In genomic region chr19:50794778-50795664, GRCh38 we compare ENCODE assay signal across 8 cellular contexts. TPM values are rescaled to one million over a fixed set of nuclear protein-coding genes. Genes with fewer than 3 reads are reported as not detected.
DNase-seq lines count a peak whose midpoint lies in the region; ATAC-seq and TF ChIP-seq lines count a peak whose summit lies in the region.

No MANE protein-coding gene starts in this region.

- peaks cover 2% of the 10 kb centered on the region for H3K4me1 ChIP-seq in CD8-positive, alpha-beta T cell (ENCODE audit: insufficient read depth, low read length)
- H3K4me1 ChIP-seq in trophoblast cell (ENCODE audit: control insufficient read depth in 1 of 2, insufficient read depth in 2 of 2, low read length in 2 of 2) = no peaks in the 10 kb centered on the region
- no peaks in the 10 kb centered on the region for H3K4me1 ChIP-seq in sigmoid colon

- H3K4me3 ChIP-seq in CD8-positive, alpha-beta T cell (ENCODE audit: low read depth, low read length) = no peak overlapping the region
- H3K4me3 ChIP-seq in trophoblast cell (ENCODE audit: low read depth, low read length) (no peak overlapping the region), sigmoid colon (no peak overlapping the region)

- POLR2A ChIA-PET in CD8-positive, alpha-beta T cell (lab: Charles Lee) = interaction anchor here (0.6 kb wide), 1 partner anchor 9 kb away, joined by 3 read pairs; no protein-coding TSS in a partner anchor

- H3K4me3 Mint-ChIP-seq in CD8-positive, alpha-beta T cell = no peak overlapping the region

- peaks cover 5% of the 10 kb centered on the region for H3K36me3 ChIP-seq in CD8-positive, alpha-beta T cell (ENCODE audit: insufficient read depth, low read length)
- H3K36me3 ChIP-seq in trophoblast cell (ENCODE audit: control insufficient read depth in 1 of 2, insufficient read depth in 2 of 2, low read length in 2 of 2) = peaks cover 44% of the 10 kb centered on the region in 2 experiments
- H3K36me3 ChIP-seq in sigmoid colon = peaks cover 0 to 35% (median 9%) of the 10 kb centered on the region in 4 donors

- H2BK120ac ChIP-seq in trophoblast cell (ENCODE audit: insufficient read depth, low read length, poor library complexity) = no peak overlapping the region

- H2AFZ ChIP-seq in trophoblast cell (ENCODE audit: insufficient read depth, low read length, poor library complexity) = no peak overlapping the region

- no peak overlapping the region for H3K4ac ChIP-seq in trophoblast cell (ENCODE audit: low read depth, low read length)

- no peak overlapping the region for H3K14ac ChIP-seq in trophoblast cell (ENCODE audit: low read length)

- H3K79me2 ChIP-seq in trophoblast cell (ENCODE audit: control insufficient read depth, insufficient read depth, low read length, poor library complexity) = no peaks in the 10 kb centered on the region

- peak; percentile 25 for ATAC-seq in CD8-positive, alpha-beta T cell
- ATAC-seq in GM18505 (IDR thresholded peaks at IDR 0.05; ENCODE audit: unreplicated experiment) (no peak), esophagus mucosa (peak; percentile 11), GM21515 (IDR thresholded peaks at IDR 0.05; ENCODE audit: unreplicated experiment) (no peak)

- no peak overlapping the region for H4K8ac ChIP-seq in trophoblast cell (ENCODE audit: low read depth, low read length)

- no peak overlapping the region for H3K4me2 ChIP-seq in trophoblast cell (ENCODE audit: low read length)

- no peaks in the 10 kb centered on the region for H3K27me3 Mint-ChIP-seq in CD8-positive, alpha-beta T cell (ENCODE audit: low read depth)

- peaks cover 8% of the 10 kb centered on the region for H3K4me1 Mint-ChIP-seq in CD8-positive, alpha-beta T cell (ENCODE audit: low read depth)

- no peak for TF ChIP-seq CTCF in CD8-positive, alpha-beta T cell (IDR thresholded peaks at IDR 0.05)
- no peak for TF ChIP-seq CTCF in sigmoid colon (IDR thresholded peaks at IDR 0.05)

- TF ChIP-seq POLR2A in GM18505 (IDR thresholded peaks at IDR 0.05; ENCODE audit: borderline replicate concordance, extremely low read depth, insufficient read depth, insufficient read length) = peak; percentile 62
- no peak for TF ChIP-seq POLR2A in sigmoid colon (IDR thresholded peaks at IDR 0.05)

- no peaks in the 10 kb centered on the region for H3K9me3 ChIP-seq in CD8-positive, alpha-beta T cell (ENCODE audit: low read length)
- H3K9me3 ChIP-seq in trophoblast cell (ENCODE audit: insufficient read depth, low read depth, low read length) (peaks cover 2% of the 10 kb centered on the region), sigmoid colon (no peaks in the 10 kb centered on the region)

- no peak overlapping the region for H2AK5ac ChIP-seq in trophoblast cell (ENCODE audit: low read length)

- no peaks in the 10 kb centered on the region for H3K9me3 Mint-ChIP-seq in CD8-positive, alpha-beta T cell

- no peak overlapping the region for H2BK5ac ChIP-seq in trophoblast cell (ENCODE audit: low read depth, low read length, poor library complexity)

- H3K27ac ChIP-seq in CD8-positive, alpha-beta T cell (ENCODE audit: low read depth, low read length) = no peak overlapping the region
- H3K27ac ChIP-seq in trophoblast cell (ENCODE audit: low read depth, low read length) (no peak overlapping the region), sigmoid colon (no peak overlapping the region)

- H2BK12ac ChIP-seq in trophoblast cell (ENCODE audit: low read length) = no peak overlapping the region

- H3K79me1 ChIP-seq in trophoblast cell (ENCODE audit: low read length) = no peaks in the 10 kb centered on the region

- no peak for TF ChIP-seq EP300 in sigmoid colon (IDR thresholded peaks at IDR 0.05)

- DNase-seq in CD8-positive, alpha-beta T cell = no peak
- DNase-seq in OCI-M1 (lab: John Stamatoyannopoulos, UW) = peak; percentile 37
- DNase-seq in posterior vena cava (ENCODE audit: low spot score) = no peak
- DNase-seq in trophoblast cell = no peak
- no peak for DNase-seq in sigmoid colon

- no peak overlapping the region for H3K27ac Mint-ChIP-seq in CD8-positive, alpha-beta T cell

- WGBS in trophoblast cell (ENCODE audit: extremely low coverage, insufficient coverage, insufficient read length) = no CpG with 5 or more reads among the region's 23 CpGs
- 33 to 47% methylated on average over 23 of the region's 23 CpGs for WGBS in sigmoid colon, 2 donors

- H3K36me3 Mint-ChIP-seq in CD8-positive, alpha-beta T cell = peaks cover 24% of the 10 kb centered on the region

- no peak overlapping the region for H3K18ac ChIP-seq in trophoblast cell (ENCODE audit: low read length)

- no peak overlapping the region for H4K12ac ChIP-seq in trophoblast cell (ENCODE audit: low read depth, low read length)

- intact Hi-C loops in CD8-positive, alpha-beta T cell (cut with DNase I, micrococcal nuclease) = no loop called here
- intact Hi-C loops in posterior vena cava (cut with DNase I) (no loop called here), sigmoid colon (cut with DNase I) (no loop called here)

- no peak overlapping the region for H3K23ac ChIP-seq in trophoblast cell (ENCODE audit: low read length)

- H4K91ac ChIP-seq in trophoblast cell (ENCODE audit: low read depth, low read length) = no peak overlapping the region

- H3K9ac ChIP-seq in trophoblast cell (ENCODE audit: low read length) = no peak overlapping the region

- CTCF ChIA-PET in CD8-positive, alpha-beta T cell (lab: Charles Lee) = interaction anchor here (1.0 kb wide), 1 partner anchor 35 kb away, joined by 3 read pairs; no protein-coding TSS in a partner anchor

- H3K27me3 ChIP-seq in CD8-positive, alpha-beta T cell (ENCODE audit: insufficient read depth, low read length) = no peaks in the 10 kb centered on the region
- H3K27me3 ChIP-seq in trophoblast cell (ENCODE audit: insufficient read depth, low read length) = no peaks in the 10 kb centered on the region
- H3K27me3 ChIP-seq in sigmoid colon = peaks cover 0 to 4% (median 0%) of the 10 kb centered on the region in 3 donors

RNA-seq across cellular contexts. Expression of gene ACP4, which starts 4.8 kb away (rescaled TPM):
- not detected for total RNA-seq in CD8-positive, alpha-beta T cell
- not detected for total RNA-seq in esophagus mucosa
- not detected for total RNA-seq in posterior vena cava
- polyA plus RNA-seq in trophoblast cell (2013) = 0.19 and 0.33 TPM in 2 replicates
- total RNA-seq in sigmoid colon = not detected
- not detected for polyA plus RNA-seq in sigmoid colon

RNA-seq across cellular contexts. Expression of gene GPR32, which starts 24.8 kb away (rescaled TPM):
- not detected for total RNA-seq in CD8-positive, alpha-beta T cell
- total RNA-seq in esophagus mucosa = not detected
- total RNA-seq in posterior vena cava = not detected
- 32.8 and 36.8 TPM in 2 replicates for polyA plus RNA-seq in trophoblast cell (2013)
- not detected for total RNA-seq in sigmoid colon
- not detected for polyA plus RNA-seq in sigmoid colon

RNA-seq across cellular contexts. Expression of gene KLK1, which starts 28.6 kb away (rescaled TPM):
- not detected for total RNA-seq in CD8-positive, alpha-beta T cell
- total RNA-seq in esophagus mucosa (1.3 TPM), posterior vena cava (under 1 TPM in 1 of 2 donors, not detected in 1; 0.67 TPM), sigmoid colon (not detected)
- 0.11 TPM in 1 of 2 replicates, not detected in the other for polyA plus RNA-seq in trophoblast cell (2013)
- polyA plus RNA-seq in sigmoid colon = 100 to 1,000 TPM in 2 of 3 donors, 10 to 100 TPM in 1; 44.6 to 398 (median 277) TPM

RNA-seq across cellular contexts. Expression of gene KLK15, which starts 38.4 kb away (rescaled TPM):
- not detected for total RNA-seq in CD8-positive, alpha-beta T cell
- total RNA-seq in esophagus mucosa (not detected), posterior vena cava (not detected), sigmoid colon (not detected)
- 0.03 TPM in 1 of 2 replicates, not detected in the other for polyA plus RNA-seq in trophoblast cell (2013)
- polyA plus RNA-seq in sigmoid colon = 10 to 100 TPM in 1 of 3 donors, 1 to 10 TPM in 2; 2.1 to 10.2 (median 2.8) TPM

RNA-seq across cellular contexts. Expression of gene KLK3, which starts 59.7 kb away (rescaled TPM):
- total RNA-seq in CD8-positive, alpha-beta T cell = not detected
- not detected for total RNA-seq in esophagus mucosa
- not detected for total RNA-seq in posterior vena cava
- not detected in 2 replicates for polyA plus RNA-seq in trophoblast cell (2013)
- total RNA-seq in sigmoid colon = not detected
- polyA plus RNA-seq in sigmoid colon = 1 to 10 TPM; 1.8 to 4.2 (median 3.0) TPM

Comparison
In these comparisons a context has a peak if more than half of its experiments do, and no peak if none do; other contexts are left out.
1. ATAC-seq: peak in CD8-positive, alpha-beta T cell (single experiment) and esophagus mucosa (single experiment); none in GM18505 (single experiment) and GM21515 (single experiment).